11 cellular contexts compared by ENCODE assay signal in genomic region chr4:72569719-72570235, GRCh38. TPM values are rescaled to one million over a fixed set of nuclear protein-coding genes. Genes with fewer than 3 reads are reported as not detected.
A peak's percentile ranks its signal among the peaks of the same experiment; 100 is the strongest.
DNase-seq lines count a peak whose midpoint lies in the region; ATAC-seq and TF ChIP-seq lines count a peak whose summit lies in the region.
"Had no signal": no experiment of that assay in that cellular context is flagged by ENCODE, and none has a peak within 500 bp of the region (broad histone marks: within the 10 kb centered on the region; RNA-seq: fewer than 3 reads in every experiment).

No MANE protein-coding gene starts in this region.

- no peak for TF ChIP-seq POLR2A in right lobe of liver (IDR thresholded peaks at IDR 0.05)

- no peaks in the 10 kb centered on the region for H3K36me3 ChIP-seq in right lobe of liver
- no peaks in the 10 kb centered on the region for H3K36me3 ChIP-seq in thymus (ENCODE audit: control insufficient read depth, insufficient read depth)
- H3K36me3 ChIP-seq: neutrophil had no signal

- H3K4me3 ChIP-seq in right lobe of liver (peak overlapping the region in 2 of 3 donors; percentile 53 to 54), thymus (ENCODE audit: low read length) (peak overlapping the region; percentile 54)

- H3K4me1 Mint-ChIP-seq in MCF 10A (ENCODE audit: insufficient read depth, unreplicated experiment), result peaks cover 16% of the 10 kb centered on the region

- intact Hi-C loops in MCF 10A (cut with micrococcal nuclease), result loop anchor here (2.0 to 10.0 kb wide), 3 partner anchors 65 to 265 kb away; no protein-coding TSS in a partner anchor
- intact Hi-C loops in right lobe of liver (cut with DNase I), result no loop called here

- no peaks in the 10 kb centered on the region for H3K36me3 Mint-ChIP-seq in MCF 10A (ENCODE audit: insufficient read depth, unreplicated experiment)

- peak overlapping the region in 2 of 3 donors; percentile 3 to 57 for H3K27ac ChIP-seq in right lobe of liver
- peak overlapping the region; percentile 36 for H3K27ac ChIP-seq in thymus (ENCODE audit: low read depth)
- H3K27ac ChIP-seq: neutrophil had no signal

- H3K9me3 Mint-ChIP-seq in MCF 10A (ENCODE audit: unreplicated experiment), result no peaks in the 10 kb centered on the region

- H3K9me3 ChIP-seq in right lobe of liver (no peaks in the 10 kb centered on the region), thymus (ENCODE audit: control insufficient read depth) (no peaks in the 10 kb centered on the region)
- H3K9me3 ChIP-seq: neutrophil had no signal

- no TSS peak for BruUV-seq in MCF 10A (replicated peaks; lab: Mats Ljungman, UMichigan)

- H3K4me3 Mint-ChIP-seq in MCF 10A (ENCODE audit: unreplicated experiment), result peak overlapping the region; percentile 44

- TF ChIP-seq CTCF in MCF 10A (IDR thresholded peaks at IDR 0.05; ENCODE audit: unreplicated experiment) (no peak), right lobe of liver (IDR thresholded peaks at IDR 0.05) (no peak)

- H3K27ac Mint-ChIP-seq in MCF 10A (ENCODE audit: low read depth, unreplicated experiment), result no peak overlapping the region

- peak in 3 of 4 donors; percentile 8 to 39 (median 8) for ATAC-seq in right lobe of liver
- ATAC-seq in GM19467 (IDR thresholded peaks at IDR 0.05; ENCODE audit: unreplicated experiment), result no peak
- ATAC-seq in GM18858 (IDR thresholded peaks at IDR 0.05; ENCODE audit: unreplicated experiment), result no peak

- CTCF ChIA-PET in MCF 10A (lab: Yijun Ruan, JAX), result interaction anchor here (0.6 to 1.3 kb wide), 2 partner anchors 10 to 413 kb away, joined by 3 read pairs; no protein-coding TSS in a partner anchor

- POLR2A ChIA-PET in MCF 10A (lab: Yijun Ruan, JAX), result no interaction called here

- H3K27me3 Mint-ChIP-seq in MCF 10A (ENCODE audit: insufficient read depth, unreplicated experiment), result no peaks in the 10 kb centered on the region

- DNase-seq in DMS53 (lab: John Stamatoyannopoulos, UW), result peak; percentile 14
- DNase-seq in DMS53 treated with DMSO at 0.1 percent for 48 hours (lab: John Stamatoyannopoulos, UW; ENCODE audit: unreplicated experiment), result no peak
- DNase-seq in MCF 10A (ENCODE audit: unreplicated experiment), result no peak
- DNase-seq in right lobe of liver, result peak in 1 of 3 donors; percentile 28
- no peak for DNase-seq in activated CD4-positive, alpha-beta T cell treated with anti-CD3 and anti-CD28 coated beads, Interleukin-2, amount 50 U/mL, for 1 hour
- DNase-seq: 8988T, NCI-H1417 treated with DMSO at 0.1 percent for 48 hours had no signal

- 44% methylated on average over 15 of the region's 15 CpGs for WGBS in right lobe of liver (ENCODE audit: insufficient coverage, low coverage, low lambda C conversion rate, missing lambda C conversion rate)
- 36% methylated on average over 15 of the region's 15 CpGs for WGBS in thymus

- peaks cover 0 to 18% (median 0%) of the 10 kb centered on the region in 4 donors for H3K4me1 ChIP-seq in right lobe of liver
- H3K4me1 ChIP-seq in thymus (ENCODE audit: control insufficient read depth, insufficient read depth, low read length), result peaks cover 2% of the 10 kb centered on the region

- H3K27me3 ChIP-seq in right lobe of liver (peaks cover 0 to 3% of the 10 kb centered on the region in 2 donors), thymus (ENCODE audit: control insufficient read depth, insufficient read depth) (peaks cover 6% of the 10 kb centered on the region)

RNA-seq across cellular contexts. Expression of gene ADAMTS3, which starts 0.8 kb away (rescaled TPM):
- total RNA-seq in MCF 10A (2022) (0.25 and 0.58 TPM in 2 replicates), right lobe of liver (under 1 TPM; 0.12 to 0.64 (median 0.42) TPM)
- polyA plus RNA-seq in thymus, result 1.1 TPM

Comparison
In these comparisons a context has a peak if more than half of its experiments do, and no peak if none do; other contexts are left out.
1. ATAC-seq: peak in right lobe of liver (3 of 4); none in GM19467 (single experiment) and GM18858 (single experiment).